In the genomic region with DNA sequence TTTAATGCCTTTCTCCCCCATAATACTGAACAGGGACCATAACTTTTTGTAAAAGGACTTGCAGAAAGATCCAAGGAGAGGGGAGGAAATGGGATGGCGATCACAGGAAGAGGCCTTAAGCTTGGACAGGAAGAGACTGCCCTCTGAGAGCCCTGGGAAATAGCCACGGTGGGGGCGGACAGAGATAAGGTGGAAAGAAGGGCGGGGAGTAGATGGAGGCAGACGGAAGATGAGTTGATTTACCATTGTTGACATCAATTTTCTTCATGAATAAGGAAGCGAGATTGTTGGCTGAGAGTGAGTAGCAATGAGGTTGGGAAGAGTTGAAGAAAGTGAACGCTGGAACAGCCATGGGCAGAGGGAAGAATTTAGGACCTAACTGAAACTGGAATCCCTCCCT, we compare ENCODE assay signal across 21 cellular contexts.
"Had no signal": no experiment of that assay in that cellular context is flagged by ENCODE, and none has a peak within 500 bp of the region (broad histone marks: within the 10 kb centered on the region; RNA-seq: fewer than 3 reads in every experiment).

No MANE protein-coding gene starts in this region.

- H3K9me3 ChIP-seq: SJSA1 had no signal

- H3K9ac ChIP-seq: KMS-11 had no signal

- H3K36me3 ChIP-seq: SJSA1 had no signal

- DNase-seq: IMR-90, Kasumi-1, MV-4-11, NCI-H1048, NCI-H1105, NCI-H1417, NCI-H1436 treated with DMSO at 0.1 percent for 48 hours, NCI-H1694 treated with DMSO at 0.1 percent for 48 hours, NCI-H1930, NCI-H2081, NCI-H2107, NCI-H2227 treated with DMSO at 0.1 percent for 48 hours, NCI-H524, NCI-H526 treated with DMSO at 0.1 percent for 48 hours, NCI-H748 treated with DMSO at 0.1 percent for 48 hours, Right ventricle myocardium superior, RPMI8226, SIG-M5 had no signal

- H3K4me3 ChIP-seq: SJSA1, SK-N-MC had no signal

- H3K27me3 ChIP-seq: SJSA1 had no signal

- H3K4me2 ChIP-seq: KMS-11 had no signal

- H3K4me1 ChIP-seq: SJSA1 had no signal

- H3K27ac ChIP-seq: KMS-11, SJSA1, SK-N-MC had no signal
